ENCODE assay signal across 10 cellular contexts in the genomic region with DNA sequence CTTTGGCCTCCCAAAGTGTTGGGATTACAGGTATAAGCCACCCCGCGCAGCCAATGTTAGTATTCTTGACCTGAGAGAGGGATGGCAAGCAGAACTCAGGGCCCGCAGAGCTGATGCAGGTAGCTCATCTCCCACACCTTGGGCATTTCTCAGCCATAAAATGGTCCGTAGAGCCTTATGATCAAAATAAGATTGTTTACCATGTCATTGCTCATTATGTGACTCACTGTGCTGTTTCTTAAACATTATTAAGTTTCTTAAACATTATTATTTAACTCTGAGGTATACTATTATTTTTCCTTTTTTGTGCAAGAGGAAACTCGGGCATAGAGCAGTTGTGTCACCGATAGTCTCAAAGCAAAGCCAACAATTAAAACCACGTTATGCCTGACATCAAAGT. TPM values are rescaled to one million over a fixed set of nuclear protein-coding genes. Genes with fewer than 3 reads are reported as not detected.
"Had no signal": no experiment of that assay in that cellular context is flagged by ENCODE, and none has a peak within 500 bp of the region (broad histone marks: within the 10 kb centered on the region; RNA-seq: fewer than 3 reads in every experiment).

No MANE protein-coding gene starts in this region.

- H3K4me1 ChIP-seq: HAP-1 had no signal

- DNase-seq: H7, HFFc6, KBM-7 had no signal

- H2AFZ ChIP-seq: GM23338 had no signal

- ATAC-seq: GM23338, HCT116, HepG2 had no signal

- H3K27ac ChIP-seq: HL-60, KMS-11 had no signal

- H3K4me2 ChIP-seq: GM23338, KMS-11 had no signal

- H3K4me3 ChIP-seq: GM23338, HAP-1 had no signal

- FAIRE-seq: H1, HepG2 had no signal

- H3K9me3 ChIP-seq: HAP-1 had no signal

- H3K36me3 ChIP-seq: HAP-1 had no signal

- H3K9ac ChIP-seq: KMS-11 had no signal

RNA-seq across cellular contexts. Expression of a gene that starts 42.4 kb away (rescaled TPM):
- total RNA-seq: H1, HepG2 had no signal
